In genomic region chr2:202267495-202267894, GRCh38 we compare ENCODE assay signal across 8 cellular contexts. TPM values are rescaled to one million over a fixed set of nuclear protein-coding genes. Genes with fewer than 3 reads are reported as not detected.
DNase-seq lines count a peak whose midpoint lies in the region; ATAC-seq and TF ChIP-seq lines count a peak whose summit lies in the region.

No MANE protein-coding gene starts in this region.

- no peaks in the 10 kb centered on the region for H3K36me3 ChIP-seq in CD4-positive, alpha-beta memory T cell (ENCODE audit: insufficient read depth, low read length)
- H3K36me3 ChIP-seq in HUES6 (ENCODE audit: control insufficient read depth, insufficient read depth, low read length): peaks cover 10% of the 10 kb centered on the region; the same call in 1 of the 2 replicates
- H3K36me3 ChIP-seq in naive thymus-derived CD4-positive, alpha-beta T cell (ENCODE audit: control insufficient read depth in 2 of 3, insufficient read depth in 3 of 3, low read length in 3 of 3): peaks cover 0 to 7% (median 0%) of the 10 kb centered on the region in 3 experiments

- intact Hi-C loops in CD4-positive, alpha-beta memory T cell (cut with micrococcal nuclease): loop anchor here (5.0 to 10.0 kb wide), 4 partner anchors 233 to 1033 kb away; partner anchors contain the start of genes CYP20A1, FAM117B and FZD7
- intact Hi-C loops in dendritic cell treated with granulocyte-macrophage colony-stimulating factor and Interleukin-4, amounts not matched to agents 40 ng/mL and 50 ng/mL, for 4 days (cut with micrococcal nuclease): loop anchor here (5.0 kb wide), 1 partner anchor 110 kb away; the partner anchor contains the start of gene BMPR2
- intact Hi-C loops in naive thymus-derived CD4-positive, alpha-beta T cell (cut with micrococcal nuclease): loop anchor here (1.0 to 10.0 kb wide), 11 partner anchors 11 to 1753 kb away; partner anchors contain the start of genes ALS2 (in 1 of the 2), BZW1 (in 1 of the 2), CASP10 (in 1 of the 2) and CFLAR (in 1 of the 2)

- no peaks in the 10 kb centered on the region for H3K9me3 Mint-ChIP-seq in CD4-positive, alpha-beta memory T cell
- no peaks in the 10 kb centered on the region for H3K9me3 Mint-ChIP-seq in dendritic cell treated with granulocyte-macrophage colony-stimulating factor and Interleukin-4, amounts not matched to agents 40 ng/mL and 50 ng/mL, for 4 days
- no peaks in the 10 kb centered on the region for H3K9me3 Mint-ChIP-seq in naive thymus-derived CD4-positive, alpha-beta T cell

- H3K4me3 ChIP-seq in CD4-positive, alpha-beta memory T cell (ENCODE audit: low read length in 2 of 2): peak overlapping the region; percentile 92 to 97
- peak overlapping the region; percentile 92 for H3K4me3 ChIP-seq in HUES6 (ENCODE audit: low read depth, low read length)
- H3K4me3 ChIP-seq in naive thymus-derived CD4-positive, alpha-beta T cell (ENCODE audit: low read length): peak overlapping the region; percentile 93

- in situ Hi-C loops in GM13977 (cut with MboI; ENCODE audit: low pct_unique_long_range_greater_than_20kb, low sequenced_read_pairs, unreplicated experiment): no loop called here

- H3K9me3 ChIP-seq in CD4-positive, alpha-beta memory T cell (ENCODE audit: control insufficient read depth in 1 of 2, low read length in 2 of 2): no peaks in the 10 kb centered on the region
- H3K9me3 ChIP-seq in HUES6 (ENCODE audit: control insufficient read depth, insufficient read depth, low read depth, low read length): no peaks in the 10 kb centered on the region
- no peaks in the 10 kb centered on the region for H3K9me3 ChIP-seq in naive thymus-derived CD4-positive, alpha-beta T cell (ENCODE audit: control insufficient read depth in 2 of 3, low read length in 3 of 3)

- peaks cover 0 to 20% of the 10 kb centered on the region in 2 donors for H3K36me3 Mint-ChIP-seq in CD4-positive, alpha-beta memory T cell
- H3K36me3 Mint-ChIP-seq in dendritic cell treated with granulocyte-macrophage colony-stimulating factor and Interleukin-4, amounts not matched to agents 40 ng/mL and 50 ng/mL, for 4 days (ENCODE audit: low read depth): no peaks in the 10 kb centered on the region
- peaks cover 0 to 6% (median 0%) of the 10 kb centered on the region in 5 donors for H3K36me3 Mint-ChIP-seq in naive thymus-derived CD4-positive, alpha-beta T cell

- CTCF ChIA-PET in CD4-positive, alpha-beta memory T cell (lab: Charles Lee; ENCODE audit: partially characterized antibody): interaction anchor here (1.2 to 1.6 kb wide), 3 partner anchors 10 to 13 kb away, joined by 3 to 7 read pairs (median 4); no protein-coding TSS in a partner anchor
- CTCF ChIA-PET in naive thymus-derived CD4-positive, alpha-beta T cell (lab: Charles Lee): no interaction called here

- POLR2A ChIA-PET in CD4-positive, alpha-beta memory T cell (lab: Charles Lee; ENCODE audit: partially characterized antibody): interaction anchor here (0.9 to 3.3 kb wide), 4 partner anchors 10 to 1151 kb away, joined by 3 to 19 read pairs (median 7); partner anchors contain the start of gene SUMO1
- POLR2A ChIA-PET in naive thymus-derived CD4-positive, alpha-beta T cell (lab: Charles Lee): interaction anchor here (0.9 to 1.5 kb wide), 6 partner anchors 12 to 971 kb away, joined by 3 to 6 read pairs (median 3); partner anchors contain the start of genes CYP20A1 and SUMO1

- peak overlapping the region in 4 of 7 donors; percentile 68 to 94 (median 84) for H3K27ac Mint-ChIP-seq in CD4-positive, alpha-beta memory T cell
- no peak overlapping the region for H3K27ac Mint-ChIP-seq in dendritic cell treated with granulocyte-macrophage colony-stimulating factor and Interleukin-4, amounts not matched to agents 40 ng/mL and 50 ng/mL, for 4 days
- peak overlapping the region in 5 of 9 donors; percentile 14 to 90 (median 70) for H3K27ac Mint-ChIP-seq in naive thymus-derived CD4-positive, alpha-beta T cell

- no peak for ATAC-seq in naive thymus-derived CD4-positive, alpha-beta T cell

- peaks cover 57% of the 10 kb centered on the region for H3K4me1 ChIP-seq in CD4-positive, alpha-beta memory T cell (ENCODE audit: insufficient read depth, low read length)
- 0 out of 2 replicates have a peak, but pooled peaks cover 6% of the 10 kb centered on the region for H3K4me1 ChIP-seq in HUES6 (ENCODE audit: control insufficient read depth, insufficient read depth, low read length)
- peaks cover 20 to 50% of the 10 kb centered on the region in 2 donors for H3K4me1 ChIP-seq in naive thymus-derived CD4-positive, alpha-beta T cell (ENCODE audit: control insufficient read depth in 2 of 2, insufficient read depth in 2 of 2, low read length in 2 of 2)

- H3K27me3 ChIP-seq in CD4-positive, alpha-beta memory T cell (ENCODE audit: insufficient read depth, low read length): no peaks in the 10 kb centered on the region
- H3K27me3 ChIP-seq in HUES6 (ENCODE audit: control insufficient read depth, insufficient read depth, low read length): no peaks in the 10 kb centered on the region
- H3K27me3 ChIP-seq in naive thymus-derived CD4-positive, alpha-beta T cell (ENCODE audit: control insufficient read depth in 2 of 2, insufficient read depth in 2 of 2, low read length in 2 of 2): no peaks in the 10 kb centered on the region

- H3K9ac ChIP-seq in HUES6 (ENCODE audit: low read length): peak overlapping the region; percentile 99

- peak overlapping the region; percentile 99 for H3K27ac ChIP-seq in CD4-positive, alpha-beta memory T cell (ENCODE audit: low read depth, low read length)
- H3K27ac ChIP-seq in HUES6 (ENCODE audit: low read depth, low read length): no peak overlapping the region
- peak overlapping the region; percentile 92 for H3K27ac ChIP-seq in naive thymus-derived CD4-positive, alpha-beta T cell (ENCODE audit: low read depth, low read length)

- H3K4me1 Mint-ChIP-seq in CD4-positive, alpha-beta memory T cell: peaks cover 15 to 50% (median 29%) of the 10 kb centered on the region in 4 donors
- peaks cover 12% of the 10 kb centered on the region for H3K4me1 Mint-ChIP-seq in dendritic cell treated with granulocyte-macrophage colony-stimulating factor and Interleukin-4, amounts not matched to agents 40 ng/mL and 50 ng/mL, for 4 days (ENCODE audit: low read depth)
- H3K4me1 Mint-ChIP-seq in naive thymus-derived CD4-positive, alpha-beta T cell: peaks cover 13 to 43% (median 30%) of the 10 kb centered on the region in 7 donors

- no peak for TF ChIP-seq CTCF in GM13977 (IDR thresholded peaks at IDR 0.05; ENCODE audit: extremely low read depth, insufficient read depth, missing control alignments)

- no peaks in the 10 kb centered on the region for H3K27me3 Mint-ChIP-seq in CD4-positive, alpha-beta memory T cell
- no peaks in the 10 kb centered on the region for H3K27me3 Mint-ChIP-seq in dendritic cell treated with granulocyte-macrophage colony-stimulating factor and Interleukin-4, amounts not matched to agents 40 ng/mL and 50 ng/mL, for 4 days
- H3K27me3 Mint-ChIP-seq in naive thymus-derived CD4-positive, alpha-beta T cell: no peaks in the 10 kb centered on the region

- DNase-seq in CD4-positive, alpha-beta memory T cell: peak in 3 of 5 donors; percentile 23 to 26 (median 26)
- peak in 5 of 9 donors; percentile 10 to 26 (median 18) for DNase-seq in naive thymus-derived CD4-positive, alpha-beta T cell
- DNase-seq in inferior parietal cortex (ENCODE audit: extremely low spot score) (no peak), GM13977 (ENCODE audit: low spot score) (no peak), DMS114 treated with DMSO at 0.1 percent for 48 hours (lab: John Stamatoyannopoulos, UW; ENCODE audit: unreplicated experiment) (no peak)
- DNase-seq in activated CD4-positive, alpha-beta T cell treated with anti-CD3 and anti-CD28 coated beads, Interleukin-2, amount 50 U/mL, for 1 hour: no peak

- H3K4me3 Mint-ChIP-seq in CD4-positive, alpha-beta memory T cell: no peak overlapping the region
- peak overlapping the region; percentile 72 for H3K4me3 Mint-ChIP-seq in dendritic cell treated with granulocyte-macrophage colony-stimulating factor and Interleukin-4, amounts not matched to agents 40 ng/mL and 50 ng/mL, for 4 days
- H3K4me3 Mint-ChIP-seq in naive thymus-derived CD4-positive, alpha-beta T cell: no peak overlapping the region

RNA-seq across cellular contexts. Expression of gene NOP58, which starts 1.9 kb away (rescaled TPM):
- 100 to 1,000 TPM; 114 to 123 TPM for total RNA-seq in CD4-positive, alpha-beta memory T cell
- polyA plus RNA-seq in CD4-positive, alpha-beta memory T cell: 100 to 1,000 TPM in 1 of 2 donors, 10 to 100 TPM in 1; 90.6 to 102 TPM
- 100 to 1,000 TPM; 105 to 259 (median 110) TPM for total RNA-seq in naive thymus-derived CD4-positive, alpha-beta T cell
- 100 to 1,000 TPM in 1 of 2 donors, 10 to 100 TPM in 1; 90.8 to 103 TPM for polyA plus RNA-seq in naive thymus-derived CD4-positive, alpha-beta T cell

RNA-seq across cellular contexts. Expression of gene SUMO1, which starts 29.1 kb away (rescaled TPM):
- 10 to 100 TPM; 53.2 to 53.5 TPM for total RNA-seq in CD4-positive, alpha-beta memory T cell
- 100 to 1,000 TPM; 143 to 262 TPM for polyA plus RNA-seq in CD4-positive, alpha-beta memory T cell
- 100 to 1,000 TPM in 1 of 5 experiments, 10 to 100 TPM in 4; 48.1 to 104 (median 56.8) TPM for total RNA-seq in naive thymus-derived CD4-positive, alpha-beta T cell
- polyA plus RNA-seq in naive thymus-derived CD4-positive, alpha-beta T cell: 100 to 1,000 TPM; 103 to 186 TPM

Comparison
In these comparisons a context has a peak if more than half of its experiments do, and no peak if none do; other contexts are left out.
1. DNase-seq: peak in CD4-positive, alpha-beta memory T cell (3 of 5) and naive thymus-derived CD4-positive, alpha-beta T cell (5 of 9); none in inferior parietal cortex (single experiment), GM13977 (single experiment), DMS114 treated with DMSO at 0.1 percent for 48 hours (single experiment) and activated CD4-positive, alpha-beta T cell treated with anti-CD3 and anti-CD28 coated beads, Interleukin-2, amount 50 U/mL, for 1 hour (single experiment).
2. Peak in every context shown above with its lines, with median percentiles within 50 percentile points of each other: H3K4me3 ChIP-seq.